8 cellular contexts compared by ENCODE assay signal in the genomic region with DNA sequence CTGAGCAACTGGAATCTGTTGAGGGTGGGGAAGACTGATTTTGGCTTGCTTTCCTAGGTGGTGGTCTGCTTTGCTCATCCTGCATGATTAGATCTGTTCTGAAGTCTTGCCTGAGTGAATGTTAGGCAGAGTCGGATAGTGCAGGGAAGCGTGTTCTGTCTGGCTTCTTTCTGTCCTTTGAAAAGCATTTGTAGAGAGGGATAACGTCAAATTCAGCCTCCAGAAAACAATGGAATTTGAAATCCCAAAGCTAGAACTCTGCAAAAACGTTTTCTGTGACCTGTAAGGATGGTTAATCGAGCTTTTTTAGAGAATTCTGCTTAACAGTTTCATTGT. TPM values are rescaled to one million over a fixed set of nuclear protein-coding genes. Genes with fewer than 3 reads are reported as not detected.
DNase-seq lines count a peak whose midpoint lies in the region; ATAC-seq and TF ChIP-seq lines count a peak whose summit lies in the region.

No MANE protein-coding gene starts in this region.

- no peak for TF ChIP-seq CTCF in heart left ventricle (IDR thresholded peaks at IDR 0.05)
- peak; percentile 16 for TF ChIP-seq CTCF in chondrocyte (IDR thresholded peaks at IDR 0.05)
- TF ChIP-seq CTCF in mucosa of descending colon (IDR thresholded peaks at IDR 0.05), result no peak

- no peak for TF ChIP-seq POLR2A in heart left ventricle (IDR thresholded peaks at IDR 0.05)

- H3K4me1 Mint-ChIP-seq in chondrocyte (ENCODE audit: low read depth), result peaks cover 11% of the 10 kb centered on the region

- intact Hi-C loops in heart left ventricle (cut with DNase I) (loop anchor here in 9 of 10 donors (2.0 to 10.0 kb wide), 15 partner anchors 50 to 233 kb away; no protein-coding TSS in a partner anchor), left cardiac atrium (cut with DNase I) (loop anchor here (2.0 to 10.0 kb wide), 4 partner anchors 63 to 233 kb away; no protein-coding TSS in a partner anchor), mucosa of descending colon (cut with DNase I, micrococcal nuclease) (loop anchor here in 1 of 2 donors (10.0 kb wide), 1 partner anchor 63 kb away; no protein-coding TSS in a partner anchor), aorta (cut with DNase I) (loop anchor here in 1 of 2 donors (5.0 to 10.0 kb wide), 3 partner anchors 65 to 233 kb away; no protein-coding TSS in a partner anchor)

- peaks cover 0 to 20% (median 9%) of the 10 kb centered on the region in 12 donors for H3K4me1 ChIP-seq in heart left ventricle
- H3K4me1 ChIP-seq in mucosa of descending colon (ENCODE audit: low read depth), result peaks cover 9% of the 10 kb centered on the region
- no peaks in the 10 kb centered on the region for H3K4me1 ChIP-seq in aorta (ENCODE audit: control insufficient read depth in 1 of 2, insufficient read depth in 2 of 2, low read length in 2 of 2)

- H3K27ac ChIP-seq in heart left ventricle (peak overlapping the region in 3 of 12 donors; percentile 77 to 86 (median 86)), aorta (ENCODE audit: low read depth in 1 of 2, low read length in 2 of 2) (no peak overlapping the region)

- H3K9me3 ChIP-seq in heart left ventricle (no peaks in the 10 kb centered on the region), mucosa of descending colon (no peaks in the 10 kb centered on the region), aorta (ENCODE audit: control insufficient read depth, low read length) (no peaks in the 10 kb centered on the region)

- H3K9me3 Mint-ChIP-seq in chondrocyte (ENCODE audit: low read depth), result no peaks in the 10 kb centered on the region

- no peaks in the 10 kb centered on the region for H3K27me3 ChIP-seq in heart left ventricle
- no peaks in the 10 kb centered on the region for H3K27me3 ChIP-seq in aorta (ENCODE audit: control insufficient read depth in 1 of 2, insufficient read depth in 2 of 2, low read length in 1 of 2)

- 15 to 28% (median 18%) methylated on average over 5 of the region's 5 CpGs for WGBS in heart left ventricle, 4 donors
- 21 to 22% methylated on average over 5 of the region's 5 CpGs for WGBS in aorta, 2 donors

- H3K27me3 Mint-ChIP-seq in chondrocyte (ENCODE audit: low read depth), result no peaks in the 10 kb centered on the region

- H3K36me3 Mint-ChIP-seq in chondrocyte (ENCODE audit: low read depth), result no peaks in the 10 kb centered on the region

- H3K4me3 Mint-ChIP-seq in chondrocyte (ENCODE audit: unreplicated experiment), result peak overlapping the region; percentile 97

- no peak for ATAC-seq in heart left ventricle
- ATAC-seq in left cardiac atrium, result no peak
- no peak for ATAC-seq in mucosa of descending colon
- no peak for ATAC-seq in aorta (ENCODE audit: low FRiP score)
- ATAC-seq in GM18870 (IDR thresholded peaks at IDR 0.05; ENCODE audit: unreplicated experiment), result no peak

- H3K27ac Mint-ChIP-seq in chondrocyte (ENCODE audit: unreplicated experiment), result no peak overlapping the region

- H3K36me3 ChIP-seq in heart left ventricle (no peaks in the 10 kb centered on the region), mucosa of descending colon (ENCODE audit: low read depth) (no peaks in the 10 kb centered on the region), aorta (ENCODE audit: control insufficient read depth in 1 of 2, insufficient read depth in 2 of 2, low read length in 1 of 2) (no peaks in the 10 kb centered on the region)

- H3K4me3 ChIP-seq in heart left ventricle (peak overlapping the region in 11 of 12 donors; percentile 77 to 99 (median 90)), mucosa of descending colon (peak overlapping the region; percentile 76), aorta (ENCODE audit: low read length in 2 of 2) (peak overlapping the region; percentile 55 to 96)

- DNase-seq in heart left ventricle (no peak), left cardiac atrium (no peak), chondrocyte (ENCODE audit: low spot score) (no peak), mucosa of descending colon (no peak), aorta (no peak), activated gamma-delta T cell (lab: John Stamatoyannopoulos, UW) (no peak), Ammon's horn (ENCODE audit: low spot score) (no peak)

RNA-seq across cellular contexts. Expression of a gene that starts 1.4 kb away (rescaled TPM):
- total RNA-seq in heart left ventricle (10 to 100 TPM in 2 of 9 donors, 1 to 10 TPM in 7; 7.8 to 14.3 (median 8.4) TPM), left cardiac atrium (10 to 100 TPM in 1 of 2 donors, 1 to 10 TPM in 1; 9.2 to 11.1 TPM), chondrocyte (9.9 to 19.0 TPM (median 11.4 TPM) in 3 replicates), mucosa of descending colon (10 to 100 TPM; 17.7 to 36.4 (median 32.3) TPM), aorta (10 to 100 TPM in 1 of 2 donors, 1 to 10 TPM in 1; 8.1 to 15.0 TPM)
- polyA plus RNA-seq in heart left ventricle (1 to 10 TPM; 4.0 to 9.7 TPM), aorta (1 to 10 TPM; 7.0 TPM)
